Comparison of ENCODE assay signal across 25 cellular contexts in the genomic region with DNA sequence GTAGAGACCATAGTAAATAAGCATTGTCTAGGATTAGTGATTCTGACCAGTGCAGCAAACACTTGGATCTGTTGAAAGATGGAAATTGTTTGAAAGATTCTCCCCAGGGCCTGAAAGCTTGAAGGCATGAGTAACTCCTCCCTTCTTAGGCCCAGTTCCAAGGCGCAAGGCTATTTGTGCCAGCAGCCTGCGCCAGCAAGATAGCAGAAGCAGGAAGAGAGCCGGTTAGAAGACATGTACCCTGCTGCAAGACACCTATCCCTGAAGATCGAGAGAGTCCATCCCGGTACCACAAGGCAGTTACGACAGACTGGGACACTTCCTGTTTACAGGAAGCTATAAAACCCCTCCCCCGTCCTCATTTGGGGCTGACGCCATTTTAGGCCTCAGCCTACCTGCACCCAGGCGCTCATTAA.
A peak's percentile ranks its signal among the peaks of the same experiment; 100 is the strongest.
DNase-seq lines count a peak whose midpoint lies in the region; ATAC-seq and TF ChIP-seq lines count a peak whose summit lies in the region.
"Had no signal": no experiment of that assay in that cellular context is flagged by ENCODE, and none has a peak within 500 bp of the region (broad histone marks: within the 10 kb centered on the region; RNA-seq: fewer than 3 reads in every experiment).

No MANE protein-coding gene starts in this region.

- no peak overlapping the region for H3K56ac ChIP-seq in mesendoderm (ENCODE audit: low read length)

- no peaks in the 10 kb centered on the region for H3K9me3 Mint-ChIP-seq in osteocyte (ENCODE audit: unreplicated experiment)
- H3K9me3 Mint-ChIP-seq: central memory CD8-positive, alpha-beta T cell; immature natural killer cell had no signal

- H3K9me2 ChIP-seq in GM23248 (ENCODE audit: insufficient read depth) (no peaks in the 10 kb centered on the region), OCI-LY1 (ENCODE audit: low read depth, low read length) (no peaks in the 10 kb centered on the region)

- H3K4me1 ChIP-seq in GM23248 (ENCODE audit: insufficient read depth) (no peaks in the 10 kb centered on the region), OCI-LY1 (ENCODE audit: insufficient read depth, low read length, severe bottlenecking) (no peaks in the 10 kb centered on the region), mesendoderm (ENCODE audit: control insufficient read depth, low read depth, low read length) (no peaks in the 10 kb centered on the region), left lung (no peaks in the 10 kb centered on the region)
- H3K4me1 ChIP-seq: lower lobe of right lung, uterus had no signal

- no peaks in the 10 kb centered on the region for H3K36me3 Mint-ChIP-seq in osteocyte (ENCODE audit: unreplicated experiment)
- H3K36me3 Mint-ChIP-seq: immature natural killer cell had no signal

- WGBS in GM23248 (ENCODE audit: low coverage in 1 of 2, low lambda C conversion rate in 2 of 2, missing lambda C conversion rate in 2 of 2), 2 experiments: 93 to 94% methylated on average over 9 of the region's 9 CpGs
- WGBS in mesendoderm (ENCODE audit: extremely low coverage, insufficient coverage, low lambda C conversion rate): no CpG with 5 or more reads among the region's 9 CpGs

- H3K9ac ChIP-seq in GM23248: no peak overlapping the region
- H3K9ac ChIP-seq in OCI-LY1 (ENCODE audit: low read length): no peak overlapping the region
- no peak overlapping the region for H3K9ac ChIP-seq in mesendoderm (ENCODE audit: low read length)

- H3K4me2 ChIP-seq in GM23248 (ENCODE audit: unreplicated experiment): no peak overlapping the region
- no peak overlapping the region for H3K4me2 ChIP-seq in OCI-LY1 (ENCODE audit: low read length)
- H3K4me2 ChIP-seq in mesendoderm (ENCODE audit: low read length): no peak overlapping the region

- intact Hi-C loops in left lung (cut with DNase I): no loop called here

- H4K20me1 ChIP-seq in GM23248 (ENCODE audit: insufficient read depth) (no peaks in the 10 kb centered on the region), OCI-LY1 (ENCODE audit: insufficient read depth, low read length) (no peaks in the 10 kb centered on the region)

- H2AK5ac ChIP-seq in mesendoderm (ENCODE audit: low read length): no peak overlapping the region

- H3K4me3 Mint-ChIP-seq in osteocyte (ENCODE audit: unreplicated experiment): no peak overlapping the region
- H3K4me3 Mint-ChIP-seq: central memory CD8-positive, alpha-beta T cell; immature natural killer cell had no signal

- H3K4me3 ChIP-seq in GM23248: no peak overlapping the region
- H3K4me3 ChIP-seq in OCI-LY1 (ENCODE audit: low read depth, low read length, poor library complexity, severe bottlenecking): no peak overlapping the region
- no peak overlapping the region for H3K4me3 ChIP-seq in mesendoderm (ENCODE audit: low read length)
- no peak overlapping the region for H3K4me3 ChIP-seq in left lung
- H3K4me3 ChIP-seq: GM12878, lower lobe of right lung, uterus had no signal

- in situ Hi-C loops in GM23248 (cut with MboI): no loop called here

- no peak overlapping the region for H3K23ac ChIP-seq in mesendoderm (ENCODE audit: low read length)

- peaks cover 5% of the 10 kb centered on the region for H3K4me1 Mint-ChIP-seq in osteocyte (ENCODE audit: unreplicated experiment)
- H3K4me1 Mint-ChIP-seq: central memory CD8-positive, alpha-beta T cell; immature natural killer cell had no signal

- H2BK5ac ChIP-seq in mesendoderm (ENCODE audit: low read length): no peak overlapping the region

- H3K18ac ChIP-seq in mesendoderm (ENCODE audit: low read length): no peak overlapping the region

- no peaks in the 10 kb centered on the region for H3K27me3 ChIP-seq in GM23248 (replicated peaks; ENCODE audit: insufficient read depth)
- H3K27me3 ChIP-seq in OCI-LY1 (ENCODE audit: insufficient read depth, low read length): no peaks in the 10 kb centered on the region
- H3K27me3 ChIP-seq in mesendoderm (ENCODE audit: insufficient read depth, low read length, poor library complexity): no peaks in the 10 kb centered on the region
- H3K27me3 ChIP-seq in left lung: no peaks in the 10 kb centered on the region
- H3K27me3 ChIP-seq: uterus had no signal

- H3K27me3 Mint-ChIP-seq in osteocyte (ENCODE audit: unreplicated experiment): no peaks in the 10 kb centered on the region
- H3K27me3 Mint-ChIP-seq: central memory CD8-positive, alpha-beta T cell had no signal

- TF ChIP-seq CTCF in OCI-LY1 (IDR thresholded peaks at IDR 0.05; ENCODE audit: low read length) (no peak), osteocyte (IDR thresholded peaks at IDR 0.05) (no peak), left lung (IDR thresholded peaks at IDR 0.05) (no peak)

- no peak overlapping the region for H2BK15ac ChIP-seq in mesendoderm (replicated peaks; ENCODE audit: low read depth)

- no peak for TF ChIP-seq POLR2A in erythroblast (IDR thresholded peaks at IDR 0.05; ENCODE audit: low read length)

- H2BK120ac ChIP-seq in mesendoderm (ENCODE audit: low read depth, low read length): no peak overlapping the region

- DNase-seq in GM23248: no peak
- DNase-seq in erythroblast (lab: John Stamatoyannopoulos, UW): peak; percentile 58 to 71
- DNase-seq in mesendoderm: peak; percentile 32
- DNase-seq in osteocyte (ENCODE audit: extremely low spot score, unreplicated experiment): no peak
- DNase-seq in stimulated activated naive CD4-positive, alpha-beta T cell (lab: John Stamatoyannopoulos, UW): no peak
- DNase-seq in NCI-H774 (lab: John Stamatoyannopoulos, UW): no peak
- no peak for DNase-seq in left lung
- DNase-seq: ACHN; activated CD4-positive, alpha-beta T cell treated with anti-CD3 and anti-CD28 coated beads for 4 hours; activated CD8-positive, alpha-beta memory T cell treated with anti-CD3 and anti-CD28 coated beads, Interleukin-2, amount 50 U/mL, for 48 hours; activated effector memory CD4-positive, alpha-beta T cell treated with anti-CD3 and anti-CD28 coated beads, Interleukin-2, amount 50 U/mL, for 16 hours; DMS 273 treated with DMSO at 0.1 percent for 48 hours; GF-D8; immature natural killer cell; lower lobe of right lung; NCI-H2171 treated with DMSO at 0.1 percent for 48 hours; NCI-H82; stimulated activated CD4-positive, alpha-beta T cell treated with anti-CD3 and anti-CD28 coated beads, Interleukin-4, amount 100 ng/mL, for 24 hours; uterus had no signal

- H2AFZ ChIP-seq in GM23248 (peak overlapping the region; percentile 22; the same call in 1 of the 2 replicates), OCI-LY1 (ENCODE audit: low read length) (peak overlapping the region; percentile 88)

- H3K27ac ChIP-seq in GM23248 (no peak overlapping the region), OCI-LY1 (ENCODE audit: low read depth, low read length, poor library complexity, severe bottlenecking) (no peak overlapping the region), mesendoderm (ENCODE audit: low read depth, low read length) (no peak overlapping the region), left lung (no peak overlapping the region)
- H3K27ac ChIP-seq: C4-2B, lower lobe of right lung, uterus had no signal

- no peak for ATAC-seq in left lung
- ATAC-seq: esophagus mucosa, GM12878, lower lobe of right lung, Panc1 had no signal

- no peaks in the 10 kb centered on the region for H3K79me1 ChIP-seq in mesendoderm (ENCODE audit: low read length)

- no peaks in the 10 kb centered on the region for H3F3A ChIP-seq in GM23248 (ENCODE audit: insufficient read depth)
- no peaks in the 10 kb centered on the region for H3F3A ChIP-seq in OCI-LY1 (ENCODE audit: insufficient read depth, low read length)

- H3K27ac Mint-ChIP-seq in osteocyte (ENCODE audit: unreplicated experiment): no peak overlapping the region

- no peak overlapping the region for H3K4ac ChIP-seq in mesendoderm (ENCODE audit: low read depth, low read length)

- no peaks in the 10 kb centered on the region for H3K9me3 ChIP-seq in GM23248 (ENCODE audit: low read depth)
- no peaks in the 10 kb centered on the region for H3K9me3 ChIP-seq in OCI-LY1 (ENCODE audit: low read length)
- no peaks in the 10 kb centered on the region for H3K9me3 ChIP-seq in left lung
- H3K9me3 ChIP-seq: lower lobe of right lung, uterus had no signal

- no peak overlapping the region for H4K8ac ChIP-seq in mesendoderm (ENCODE audit: low read depth, low read length)

- no peaks in the 10 kb centered on the region for H3K79me2 ChIP-seq in GM23248 (ENCODE audit: insufficient read depth)
- H3K79me2 ChIP-seq in OCI-LY1 (ENCODE audit: insufficient read depth, low read length): no peaks in the 10 kb centered on the region
- no peaks in the 10 kb centered on the region for H3K79me2 ChIP-seq in mesendoderm (ENCODE audit: control insufficient read depth, insufficient read depth, low read length)

- H3K36me3 ChIP-seq in GM23248 (ENCODE audit: low read depth) (no peaks in the 10 kb centered on the region), OCI-LY1 (ENCODE audit: insufficient read depth, low read length) (no peaks in the 10 kb centered on the region), mesendoderm (ENCODE audit: control insufficient read depth, insufficient read depth, low read length) (no peaks in the 10 kb centered on the region), left lung (no peaks in the 10 kb centered on the region)
- H3K36me3 ChIP-seq: lower lobe of right lung, uterus had no signal

- no peak overlapping the region for H4K5ac ChIP-seq in mesendoderm (ENCODE audit: low read length)

Comparison
In these comparisons a context has a peak if more than half of its experiments do, and no peak if none do; other contexts are left out.
1. DNase-seq: peak in erythroblast (2 of 2) and mesendoderm (single experiment); none in GM23248 (single experiment), osteocyte (single experiment), stimulated activated naive CD4-positive, alpha-beta T cell (0 of 6), NCI-H774 (single experiment) and left lung (0 of 2).